In the genomic region with DNA sequence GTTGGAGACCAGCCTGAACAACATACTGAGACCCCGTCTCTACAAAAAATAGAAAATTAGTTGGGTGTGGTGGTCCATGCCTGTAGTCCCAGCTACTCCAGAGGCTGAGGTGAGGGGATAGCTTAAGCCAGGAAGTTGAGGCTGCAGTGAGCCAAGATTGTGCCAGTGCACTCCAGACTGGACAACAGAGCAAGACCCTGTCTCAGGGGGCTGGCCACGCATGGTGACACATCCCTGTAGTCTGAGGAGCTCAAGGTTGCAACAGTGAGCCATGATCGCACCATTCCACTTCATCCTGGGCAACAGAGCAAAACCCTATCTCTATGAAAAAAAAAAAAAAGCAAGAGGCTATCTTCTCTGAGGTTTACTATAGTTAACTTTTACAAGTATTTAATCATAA, we compare ENCODE assay signal across 26 cellular contexts.
"Had no signal": no experiment of that assay in that cellular context is flagged by ENCODE, and none has a peak within 500 bp of the region (broad histone marks: within the 10 kb centered on the region; RNA-seq: fewer than 3 reads in every experiment).

No MANE protein-coding gene starts in this region.

- H3K27ac ChIP-seq: left ventricle myocardium inferior, ovary, right atrium auricular region, skin epidermis, stomach, testis, thyroid gland, upper lobe of right lung had no signal

- H3K4me3 ChIP-seq: left ventricle myocardium inferior, lung, ovary, right atrium auricular region, skin epidermis, stomach, testis, thyroid gland, upper lobe of right lung had no signal

- H3K4me3 Mint-ChIP-seq: immature natural killer cell; mesothelial cell of epicardium; naive B cell; natural killer cell; stimulated activated naive B cell treated with anti-CD40 and anti-IgM and Interleukin-4, amounts not matched to agents 10 μg/mL and 1 μg/mL and 100 μg/mL, for 72 hours had no signal

- H3K27me3 ChIP-seq: ovary, right atrium auricular region, stomach, testis, thyroid gland, upper lobe of right lung had no signal

- H3K9me3 ChIP-seq: ovary, right atrium auricular region, stomach, testis, thyroid gland, upper lobe of right lung had no signal

- H3K4me1 Mint-ChIP-seq: immature natural killer cell; naive B cell; natural killer cell; stimulated activated naive B cell treated with anti-CD40 and anti-IgM and Interleukin-4, amounts not matched to agents 10 μg/mL and 1 μg/mL and 100 μg/mL, for 72 hours had no signal

- H3K36me3 Mint-ChIP-seq: immature natural killer cell; mesothelial cell of epicardium; naive B cell; natural killer cell; stimulated activated naive B cell treated with anti-CD40 and anti-IgM and Interleukin-4, amounts not matched to agents 10 μg/mL and 1 μg/mL and 100 μg/mL, for 72 hours had no signal

- FAIRE-seq: islet of Langerhans, urothelium cell line had no signal

- H3K9me3 Mint-ChIP-seq: mesothelial cell of epicardium; natural killer cell; stimulated activated naive B cell treated with anti-CD40 and anti-IgM and Interleukin-4, amounts not matched to agents 10 μg/mL and 1 μg/mL and 100 μg/mL, for 72 hours had no signal

- DNase-seq: hypothalamus; immature natural killer cell; left ventricle myocardium inferior; mesendoderm; naive B cell; natural killer cell; ovary; stimulated activated CD4-positive, alpha-beta T cell treated with anti-CD3 and anti-CD28 coated beads, Interleukin-12 subunit alpha, Interleukin-12 subunit beta, amount 100 ng/mL, for 4 hours; stimulated activated CD4-positive, alpha-beta T cell treated with anti-CD3 and anti-CD28 coated beads, Interleukin-15, amount 100 ng/mL, for 24 hours; stimulated activated CD4-positive, alpha-beta T cell treated with anti-CD3 and anti-CD28 coated beads, Interleukin-2, amount 100 ng/mL, for 24 hours; stimulated activated CD4-positive, alpha-beta T cell treated with anti-CD3 and anti-CD28 coated beads, Interleukin-4, amount 100 ng/mL, for 1 hour; stimulated activated naive B cell treated with anti-CD40 and anti-IgM and Interleukin-4, amounts not matched to agents 10 μg/mL and 1 μg/mL and 100 μg/mL, for 72 hours; stimulated activated naive CD8-positive, alpha-beta T cell treated with anti-CD3 and anti-CD28 coated beads, Interleukin-15, Interleukin-2, amounts not matched to agents 100 U/mL and 50 U/mL, for 24 hours; stomach; testis; thyroid gland; trophoblast cell; upper lobe of right lung had no signal

- ATAC-seq: natural killer cell; sciatic nerve; stimulated activated naive B cell treated with anti-CD40 and anti-IgM and Interleukin-4, amounts not matched to agents 10 μg/mL and 1 μg/mL and 100 μg/mL, for 72 hours; stimulated activated naive CD8-positive, alpha-beta T cell treated with anti-CD3 and anti-CD28 coated beads, Interleukin-15, Interleukin-2, amounts not matched to agents 100 U/mL and 50 U/mL, for 24 hours; upper lobe of right lung had no signal

- H3K27ac Mint-ChIP-seq: immature natural killer cell; naive B cell; natural killer cell; progenitor cell of endocrine pancreas; stimulated activated naive B cell treated with anti-CD40 and anti-IgM and Interleukin-4, amounts not matched to agents 10 μg/mL and 1 μg/mL and 100 μg/mL, for 72 hours had no signal

- H3K27me3 Mint-ChIP-seq: progenitor cell of endocrine pancreas had no signal

- H3K4me1 ChIP-seq: stomach, upper lobe of right lung had no signal

- H3K36me3 ChIP-seq: left ventricle myocardium inferior, ovary, right atrium auricular region, stomach, thyroid gland, upper lobe of right lung had no signal
